In genomic region chr11:72321381-72321996, GRCh38 we compare ENCODE assay signal across 14 cellular contexts.
DNase-seq lines count a peak whose midpoint lies in the region; ATAC-seq and TF ChIP-seq lines count a peak whose summit lies in the region.
"Had no signal": no experiment of that assay in that cellular context is flagged by ENCODE, and none has a peak within 500 bp of the region (broad histone marks: within the 10 kb centered on the region; RNA-seq: fewer than 3 reads in every experiment).

No MANE protein-coding gene starts in this region.

- H3K36me3 ChIP-seq in HEK293 (ENCODE audit: control insufficient read depth in 2 of 2, insufficient read depth in 1 of 2, low read length in 2 of 2) (peaks cover 0 to 24% of the 10 kb centered on the region in 2 experiments; a peak in 1 of 3 replicates), osteoblast (ENCODE audit: insufficient read depth, low read length) (no peaks in the 10 kb centered on the region), heart left ventricle (peaks cover 0 to 38% (median 4%) of the 10 kb centered on the region in 9 donors)
- H3K36me3 ChIP-seq: thoracic aorta had no signal

- no peaks in the 10 kb centered on the region for H3K27me3 ChIP-seq in osteoblast (ENCODE audit: insufficient read depth, low read length)
- H3K27me3 ChIP-seq in heart left ventricle = no peaks in the 10 kb centered on the region
- H3K27me3 ChIP-seq: gastroesophageal sphincter had no signal

- DNase-seq in RWPE1 (ENCODE audit: low spot score) (peak; percentile 25), epithelial cell of esophagus (ENCODE audit: low read depth) (peak; percentile 59), osteoblast (ENCODE audit: insufficient read length, low spot score, missing footprints) (peak; percentile 80), CD14-positive monocyte (ENCODE audit: low spot score) (no peak), NCI-H82 (lab: John Stamatoyannopoulos, UW) (no peak), heart left ventricle (no peak)
- DNase-seq: left colon, NCI-H1092 treated with DMSO at 0.1 percent for 48 hours, NCI-H524 had no signal

- CTCF ChIA-PET in HEK293 (lab: Yijun Ruan, JAX) (interaction anchor here (1.0 to 1.2 kb wide), 2 partner anchors 12 to 32 kb away, joined by 3 read pairs; no protein-coding TSS in a partner anchor), RWPE1 (lab: Yijun Ruan, JAX) (no interaction called here)

- POLR2A ChIA-PET in HEK293 (lab: Yijun Ruan, JAX) (no interaction called here), RWPE1 (lab: Yijun Ruan, JAX; ENCODE audit: low non-redundant PET) (no interaction called here)

- H3K36me3 Mint-ChIP-seq in CD14-positive monocyte = peaks cover 78 to 90% of the 10 kb centered on the region in 2 donors

- 89 to 94% (median 92%) methylated on average over 8 of the region's 8 CpGs for WGBS in heart left ventricle, 4 donors

- intact Hi-C loops in CD14-positive monocyte (cut with micrococcal nuclease) (no loop called here), heart left ventricle (cut with DNase I) (loop anchor here in 1 of 10 donors (10.0 kb wide), 1 partner anchor 93 kb away; no protein-coding TSS in a partner anchor)

- ATAC-seq in heart left ventricle = no peak
- ATAC-seq: gastroesophageal sphincter, left colon had no signal

- no peaks in the 10 kb centered on the region for H3K9me3 Mint-ChIP-seq in CD14-positive monocyte

- H3K4me1 ChIP-seq in HEK293 (ENCODE audit: control insufficient read depth, insufficient read depth, low read length) (no peaks in the 10 kb centered on the region), osteoblast (ENCODE audit: insufficient read depth, low read length) (peaks cover 7% of the 10 kb centered on the region), heart left ventricle (peaks cover 0 to 13% (median 4%) of the 10 kb centered on the region in 12 donors)
- H3K4me1 ChIP-seq: gastroesophageal sphincter had no signal

- H3K27ac Mint-ChIP-seq in CD14-positive monocyte = peak overlapping the region in 2 of 7 donors; percentile 3 to 47
- H3K27ac Mint-ChIP-seq: activated naive CD8-positive, alpha-beta T cell had no signal

- H3K4me2 ChIP-seq in osteoblast (ENCODE audit: insufficient read depth, low read length) = no peak overlapping the region
- H3K4me2 ChIP-seq: smooth muscle cell had no signal

- H3K27me3 Mint-ChIP-seq in CD14-positive monocyte (ENCODE audit: low read depth in 3 of 3) = peaks cover 0 to 1% (median 0%) of the 10 kb centered on the region in 3 donors
- H3K27me3 Mint-ChIP-seq: activated naive CD8-positive, alpha-beta T cell had no signal

- no peak for TF ChIP-seq POLR2A in heart left ventricle (IDR thresholded peaks at IDR 0.05)

- H4K20me1 ChIP-seq in osteoblast (ENCODE audit: insufficient read depth, low read length) = no peaks in the 10 kb centered on the region

- H3K4me3 ChIP-seq in HEK293 (ENCODE audit: low read depth, low read length) (no peak overlapping the region), epithelial cell of esophagus (ENCODE audit: low read length) (no peak overlapping the region), osteoblast (ENCODE audit: insufficient read depth, low read length) (no peak overlapping the region), heart left ventricle (no peak overlapping the region)
- H3K4me3 ChIP-seq: gastroesophageal sphincter, smooth muscle cell, thoracic aorta had no signal

- H2AFZ ChIP-seq in osteoblast (ENCODE audit: low read length) = no peak overlapping the region

- no peaks in the 10 kb centered on the region for H3K79me2 ChIP-seq in osteoblast (ENCODE audit: insufficient read depth, low read length)

- no peaks in the 10 kb centered on the region for H3K4me1 Mint-ChIP-seq in CD14-positive monocyte

- H3K9me3 ChIP-seq in HEK293 (ENCODE audit: control insufficient read depth, insufficient read depth, low read depth, low read length) = no peaks in the 10 kb centered on the region
- no peaks in the 10 kb centered on the region for H3K9me3 ChIP-seq in osteoblast (ENCODE audit: low read depth, low read length)
- no peaks in the 10 kb centered on the region for H3K9me3 ChIP-seq in heart left ventricle
- H3K9me3 ChIP-seq: gastroesophageal sphincter, thoracic aorta had no signal

- H3K4me3 Mint-ChIP-seq in CD14-positive monocyte = no peak overlapping the region
- H3K4me3 Mint-ChIP-seq: activated naive CD8-positive, alpha-beta T cell had no signal

- no peak for TF ChIP-seq CTCF in HEK293 (tag by site-specific recombination; IDR thresholded peaks at IDR 0.05)
- no peak for TF ChIP-seq CTCF in RWPE1 (conservative IDR thresholded peaks at IDR 0.05; ENCODE audit: low read depth)
- no peak for TF ChIP-seq CTCF in epithelial cell of esophagus (IDR thresholded peaks at IDR 0.05; ENCODE audit: insufficient read depth, low read depth, low read length, missing control alignments)
- TF ChIP-seq CTCF in osteoblast (IDR thresholded peaks at IDR 0.05; ENCODE audit: extremely low read depth, low read depth, low read length) = no peak
- no peak for TF ChIP-seq CTCF in CD14-positive monocyte (IDR thresholded peaks at IDR 0.05)
- no peak for TF ChIP-seq CTCF in heart left ventricle (IDR thresholded peaks at IDR 0.05)

- H3K27ac ChIP-seq in HEK293 (ENCODE audit: extremely low read depth, low read depth, low read length) (no peak overlapping the region), RWPE1 (no peak overlapping the region), osteoblast (ENCODE audit: low read depth, low read length) (no peak overlapping the region), heart left ventricle (no peak overlapping the region)
- H3K27ac ChIP-seq: gastroesophageal sphincter, thoracic aorta had no signal

TF ChIP-seq in HEK293, 187 proteins besides CTCF, POLR2A, EP300 and RAD21:
- TF ChIP-seq ZNF449 (tag by site-specific recombination; IDR thresholded peaks at IDR 0.05) (0 out of 2 replicates have a peak, but pooled peaks have one; percentile 17), ZNF529 (tag by site-specific recombination; IDR thresholded peaks at IDR 0.05; ENCODE audit: insufficient replicate concordance) (no peak), ZFHX2 (tag by site-specific recombination; conservative IDR thresholded peaks at IDR 0.05) (peak; percentile 34), FEZF1 (tag by site-specific recombination; IDR thresholded peaks at IDR 0.05) (no peak), ZNF311 (tag by site-specific recombination; IDR thresholded peaks at IDR 0.05; ENCODE audit: borderline replicate concordance) (no peak), INSM2 (tag by site-specific recombination; IDR thresholded peaks at IDR 0.05) (no peak), ZNF76 (tag by site-specific recombination; IDR thresholded peaks at IDR 0.05; ENCODE audit: borderline replicate concordance, low read depth) (no peak), ZNF777 (tag by site-specific recombination; IDR thresholded peaks at IDR 0.05; ENCODE audit: borderline replicate concordance) (no peak), ZNF626 (tag by site-specific recombination; IDR thresholded peaks at IDR 0.05) (no peak), ZNF239 (tag by site-specific recombination; IDR thresholded peaks at IDR 0.05) (no peak), ZBTB17 (tag by site-specific recombination; IDR thresholded peaks at IDR 0.05) (no peak), ZNF658 (tag by site-specific recombination; IDR thresholded peaks at IDR 0.05) (no peak), BCL11A (tag by site-specific recombination; IDR thresholded peaks at IDR 0.05; ENCODE audit: low read depth) (no peak), KLF17 (tag by site-specific recombination; IDR thresholded peaks at IDR 0.05) (no peak)

Comparison
In these comparisons a context has a peak if more than half of its experiments do, and no peak if none do; other contexts are left out.
1. DNase-seq: peak in RWPE1 (single experiment), epithelial cell of esophagus (single experiment) and osteoblast (single experiment); none in CD14-positive monocyte (single experiment), NCI-H82 (single experiment) and heart left ventricle (0 of 5).